Comparison of ENCODE assay signal across 8 cellular contexts in the genomic region with DNA sequence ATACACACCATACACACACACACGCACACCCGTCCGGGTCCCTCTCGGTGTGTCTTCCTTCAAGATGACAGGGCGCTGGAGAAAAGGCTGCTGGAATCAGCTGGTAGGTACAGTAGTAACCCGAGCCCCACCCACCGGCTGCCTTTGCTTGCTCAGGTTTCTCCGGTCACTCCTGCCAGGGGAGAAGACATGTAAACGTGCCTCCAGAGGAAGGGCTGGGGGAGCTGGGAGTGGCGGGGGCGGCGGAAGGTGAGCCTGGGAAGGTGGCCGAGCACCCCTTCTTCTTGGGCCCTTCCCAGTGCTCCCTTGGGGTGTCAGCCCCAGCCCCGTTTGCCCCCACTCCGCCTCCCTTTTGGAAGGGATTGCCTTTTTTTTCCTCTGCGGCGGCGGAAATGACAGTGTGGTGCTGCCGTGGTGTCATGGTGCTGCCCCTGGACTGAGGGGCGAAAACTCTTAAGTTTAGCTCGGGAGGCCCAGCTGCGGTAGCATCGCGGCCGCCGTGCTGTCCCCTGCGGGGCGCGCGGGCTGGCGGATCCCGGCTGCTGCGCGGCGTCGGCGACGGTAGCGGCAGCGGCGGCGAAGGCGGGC. TPM values are rescaled to one million over a fixed set of nuclear protein-coding genes. Genes with fewer than 3 reads are reported as not detected.
DNase-seq lines count a peak whose midpoint lies in the region; ATAC-seq and TF ChIP-seq lines count a peak whose summit lies in the region.

MID2 (plus strand) TSS at position 169 of the 588 bp plus-strand sequence. CDS start 561 bp downstream, outside the sequence.

- DNase-seq in G401 (ENCODE audit: low spot score): peak; percentile 63
- peak; percentile 21 for DNase-seq in NCI-H510A treated with DMSO at 0.1 percent for 48 hours (lab: John Stamatoyannopoulos, UW)
- DNase-seq in fibroblast of villous mesenchyme (ENCODE audit: low read depth): peak; percentile 63
- DNase-seq in neural progenitor cell (ENCODE audit: low spot score): peak; percentile 59
- DNase-seq in tibial artery: peak; percentile 56 to 79

- no peak for TF ChIP-seq CTCF in fibroblast of villous mesenchyme (IDR thresholded peaks at IDR 0.05; ENCODE audit: insufficient read depth, low read depth, low read length)
- no peak for TF ChIP-seq CTCF in neural progenitor cell (IDR thresholded peaks at IDR 0.05)
- no peak for TF ChIP-seq CTCF in tibial artery (IDR thresholded peaks at IDR 0.05)

- H3K9ac ChIP-seq in neural progenitor cell: no peak within 1 kb of the TSS

- H3K9me3 ChIP-seq in neural progenitor cell (ENCODE audit: low read depth) (no peaks in the 10 kb centered on the region), tibial artery (no peaks in the 10 kb centered on the region)

- no peaks in the 10 kb centered on the region for H3K27me3 Mint-ChIP-seq in activated T-helper 17 cell treated with anti-CD3 and anti-CD28 coated beads, Interleukin-2, amount 50 U/mL, for 72 hours
- H3K27me3 Mint-ChIP-seq in neural progenitor cell (ENCODE audit: insufficient read depth, low read depth): peaks cover 9% of the 10 kb centered on the region

- no peak within 1 kb of the TSS for H3K27ac ChIP-seq in neural progenitor cell
- peak within 1 kb of the TSS; percentile 96 for H3K27ac ChIP-seq in tibial artery

- H3K4me3 ChIP-seq in fibroblast of villous mesenchyme (ENCODE audit: low read depth, low read length): peak within 1 kb of the TSS; percentile 57
- peak within 1 kb of the TSS; percentile 51 for H3K4me3 ChIP-seq in neural progenitor cell
- peak within 1 kb of the TSS; percentile 66 to 71 for H3K4me3 ChIP-seq in tibial artery

- peak; percentile 35 for ATAC-seq in HG02642 (IDR thresholded peaks at IDR 0.05; ENCODE audit: poor library complexity, unreplicated experiment)
- ATAC-seq in activated T-helper 17 cell treated with anti-CD3 and anti-CD28 coated beads, Interleukin-2, amount 50 U/mL, for 72 hours (replicated peaks): peak; percentile 72
- ATAC-seq in GM18861 (IDR thresholded peaks at IDR 0.05; ENCODE audit: unreplicated experiment): no peak

- no peaks in the 10 kb centered on the region for H3K9me3 Mint-ChIP-seq in activated T-helper 17 cell treated with anti-CD3 and anti-CD28 coated beads, Interleukin-2, amount 50 U/mL, for 72 hours
- H3K9me3 Mint-ChIP-seq in neural progenitor cell: peaks cover 4% of the 10 kb centered on the region

- H3K27ac Mint-ChIP-seq in activated T-helper 17 cell treated with anti-CD3 and anti-CD28 coated beads, Interleukin-2, amount 50 U/mL, for 72 hours: peak within 1 kb of the TSS; percentile 85
- no peak within 1 kb of the TSS for H3K27ac Mint-ChIP-seq in neural progenitor cell

- in situ Hi-C loops in G401 (cut with HindIII; ENCODE audit: low sequenced_read_pairs): no loop called here

- H3K4me2 ChIP-seq in neural progenitor cell: peak within 1 kb of the TSS; percentile 81

- intact Hi-C loops in tibial artery (cut with DNase I; ENCODE audit: low total_unique reads): no loop called here

- no peaks in the 10 kb centered on the region for H3K36me3 ChIP-seq in neural progenitor cell
- H3K36me3 ChIP-seq in tibial artery: no peaks in the 10 kb centered on the region

- no peaks in the 10 kb centered on the region for H4K20me1 ChIP-seq in neural progenitor cell (ENCODE audit: low read depth)

- peaks cover 57% of the 10 kb centered on the region for H3K27me3 ChIP-seq in neural progenitor cell
- no peaks in the 10 kb centered on the region for H3K27me3 ChIP-seq in tibial artery

- H3K36me3 Mint-ChIP-seq in activated T-helper 17 cell treated with anti-CD3 and anti-CD28 coated beads, Interleukin-2, amount 50 U/mL, for 72 hours (ENCODE audit: low read depth): no peaks in the 10 kb centered on the region
- no peaks in the 10 kb centered on the region for H3K36me3 Mint-ChIP-seq in neural progenitor cell

- peak within 1 kb of the TSS; percentile 82 for H2AFZ ChIP-seq in neural progenitor cell (replicated peaks)

- H3K4me1 ChIP-seq in neural progenitor cell (no peaks in the 10 kb centered on the region), tibial artery (peaks cover 0 to 4% (median 0%) of the 10 kb centered on the region in 4 donors)

- no peaks in the 10 kb centered on the region for H3K79me2 ChIP-seq in neural progenitor cell (ENCODE audit: low read depth)

- H3F3A ChIP-seq in neural progenitor cell (ENCODE audit: low read depth): no peaks in the 10 kb centered on the region

- H3K4me1 Mint-ChIP-seq in activated T-helper 17 cell treated with anti-CD3 and anti-CD28 coated beads, Interleukin-2, amount 50 U/mL, for 72 hours: peaks cover 23% of the 10 kb centered on the region
- peaks cover 19% of the 10 kb centered on the region for H3K4me1 Mint-ChIP-seq in neural progenitor cell

- H3K4me3 Mint-ChIP-seq in activated T-helper 17 cell treated with anti-CD3 and anti-CD28 coated beads, Interleukin-2, amount 50 U/mL, for 72 hours: peak within 1 kb of the TSS; percentile 83
- H3K4me3 Mint-ChIP-seq in neural progenitor cell: peak within 1 kb of the TSS; percentile 84

RNA-seq across cellular contexts. Expression of gene MID2, which starts in this region (rescaled TPM):
- not detected in 2 replicates for total RNA-seq in G401 (2014; rRNA removed; shearing (Covaris generic))
- 1 to 10 TPM; 4.2 to 7.1 TPM for total RNA-seq in activated T-helper 17 cell treated with anti-CD3 and anti-CD28 coated beads, Interleukin-2, amount 50 U/mL, for 72 hours
- total RNA-seq in fibroblast of villous mesenchyme (21.6 and 33.2 TPM in 2 replicates), neural progenitor cell (ENCODE audit: low replicate concordance) (1.2 and 3.8 TPM in 2 replicates)

Comparison
In these comparisons a context has a peak if more than half of its experiments do, and no peak if none do; other contexts are left out.
1. Peak in DNase-seq in G401; RNA of the gene not detected or under 1 TPM.